1 cellular context compared by ENCODE assay signal in the genomic region with DNA sequence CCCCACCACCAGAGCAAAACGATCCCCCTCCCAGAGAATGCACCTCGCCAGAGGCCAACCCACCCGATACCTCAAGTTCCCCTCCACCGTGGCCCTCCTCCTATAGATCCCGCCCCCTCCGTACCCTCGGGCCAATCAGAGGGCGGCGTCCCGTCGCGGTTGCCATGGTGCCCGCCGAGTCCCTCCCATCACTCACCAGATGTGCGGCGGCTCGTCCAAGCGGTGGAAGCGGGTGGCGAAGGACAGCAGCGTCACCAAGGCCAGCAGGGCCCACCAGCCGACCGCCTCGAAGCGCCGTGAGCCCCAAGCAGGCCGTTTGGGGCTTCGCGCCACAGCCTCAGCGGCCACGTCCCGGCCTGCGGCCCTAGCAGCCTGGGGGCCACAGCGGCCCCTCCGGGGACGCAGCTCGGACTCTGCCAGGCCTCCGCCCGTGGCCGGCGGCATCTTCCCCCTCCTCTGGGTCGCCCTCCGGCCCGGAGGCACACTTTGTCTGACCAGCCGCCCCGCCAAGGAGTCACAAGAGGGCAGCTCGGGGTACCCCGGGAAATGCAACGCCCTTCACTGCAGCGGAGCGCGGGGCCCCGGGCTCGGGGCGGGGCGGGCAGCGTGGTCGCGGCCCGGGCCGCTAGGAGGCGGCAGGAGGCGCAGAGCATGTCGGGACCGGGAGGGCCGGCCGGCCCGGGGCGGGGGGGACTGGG.
TF ChIP-seq lines count a peak whose summit lies in the region.

A gene with protein sequence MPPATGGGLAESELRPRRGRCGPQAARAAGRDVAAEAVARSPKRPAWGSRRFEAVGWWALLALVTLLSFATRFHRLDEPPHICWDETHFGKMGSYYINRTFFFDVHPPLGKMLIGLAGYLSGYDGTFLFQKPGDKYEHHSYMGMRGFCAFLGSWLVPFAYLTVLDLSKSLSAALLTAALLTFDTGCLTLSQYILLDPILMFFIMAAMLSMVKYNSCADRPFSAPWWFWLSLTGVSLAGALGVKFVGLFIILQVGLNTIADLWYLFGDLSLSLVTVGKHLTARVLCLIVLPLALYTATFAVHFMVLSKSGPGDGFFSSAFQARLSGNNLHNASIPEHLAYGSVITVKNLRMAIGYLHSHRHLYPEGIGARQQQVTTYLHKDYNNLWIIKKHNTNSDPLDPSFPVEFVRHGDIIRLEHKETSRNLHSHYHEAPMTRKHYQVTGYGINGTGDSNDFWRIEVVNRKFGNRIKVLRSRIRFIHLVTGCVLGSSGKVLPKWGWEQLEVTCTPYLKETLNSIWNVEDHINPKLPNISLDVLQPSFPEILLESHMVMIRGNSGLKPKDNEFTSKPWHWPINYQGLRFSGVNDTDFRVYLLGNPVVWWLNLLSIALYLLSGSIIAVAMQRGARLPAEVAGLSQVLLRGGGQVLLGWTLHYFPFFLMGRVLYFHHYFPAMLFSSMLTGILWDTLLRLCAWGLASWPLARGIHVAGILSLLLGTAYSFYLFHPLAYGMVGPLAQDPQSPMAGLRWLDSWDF (minus strand): TSS at position 646 of the 698 bp plus-strand sequence. CDS start 202 bp downstream, at position 444.

TF ChIP-seq in SK-N-SH, 30 proteins besides CTCF, POLR2A, EP300 and RAD21 (continued from another document):
- no peak for TF ChIP-seq TEAD4 (IDR thresholded peaks at IDR 0.05; ENCODE audit: borderline replicate concordance, insufficient read depth)
- TF ChIP-seq YY1 (IDR thresholded peaks at IDR 0.05; ENCODE audit: low read depth): no peak
- no peak for TF ChIP-seq MEF2A (IDR thresholded peaks at IDR 0.05; ENCODE audit: borderline replicate concordance, low read depth)
- no peak for TF ChIP-seq JUND (IDR thresholded peaks at IDR 0.05)
- no peak for TF ChIP-seq CHD2 (IDR thresholded peaks at IDR 0.05; ENCODE audit: low read length, partially characterized antibody)
- peak; percentile 59; the same call in 1 of the 2 replicates for TF ChIP-seq POLR2AphosphoS5 (IDR thresholded peaks at IDR 0.05; ENCODE audit: low read depth, low read length)
- TF ChIP-seq SMC3 (IDR thresholded peaks at IDR 0.05; ENCODE audit: low read depth, low read length): no peak
- TF ChIP-seq, protein P1, sequence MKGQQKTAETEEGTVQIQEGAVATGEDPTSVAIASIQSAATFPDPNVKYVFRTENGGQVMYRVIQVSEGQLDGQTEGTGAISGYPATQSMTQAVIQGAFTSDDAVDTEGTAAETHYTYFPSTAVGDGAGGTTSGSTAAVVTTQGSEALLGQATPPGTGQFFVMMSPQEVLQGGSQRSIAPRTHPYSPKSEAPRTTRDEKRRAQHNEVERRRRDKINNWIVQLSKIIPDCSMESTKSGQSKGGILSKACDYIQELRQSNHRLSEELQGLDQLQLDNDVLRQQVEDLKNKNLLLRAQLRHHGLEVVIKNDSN (IDR thresholded peaks at IDR 0.05; ENCODE audit: borderline replicate concordance, low read depth): no peak
- TF ChIP-seq, protein P2, sequence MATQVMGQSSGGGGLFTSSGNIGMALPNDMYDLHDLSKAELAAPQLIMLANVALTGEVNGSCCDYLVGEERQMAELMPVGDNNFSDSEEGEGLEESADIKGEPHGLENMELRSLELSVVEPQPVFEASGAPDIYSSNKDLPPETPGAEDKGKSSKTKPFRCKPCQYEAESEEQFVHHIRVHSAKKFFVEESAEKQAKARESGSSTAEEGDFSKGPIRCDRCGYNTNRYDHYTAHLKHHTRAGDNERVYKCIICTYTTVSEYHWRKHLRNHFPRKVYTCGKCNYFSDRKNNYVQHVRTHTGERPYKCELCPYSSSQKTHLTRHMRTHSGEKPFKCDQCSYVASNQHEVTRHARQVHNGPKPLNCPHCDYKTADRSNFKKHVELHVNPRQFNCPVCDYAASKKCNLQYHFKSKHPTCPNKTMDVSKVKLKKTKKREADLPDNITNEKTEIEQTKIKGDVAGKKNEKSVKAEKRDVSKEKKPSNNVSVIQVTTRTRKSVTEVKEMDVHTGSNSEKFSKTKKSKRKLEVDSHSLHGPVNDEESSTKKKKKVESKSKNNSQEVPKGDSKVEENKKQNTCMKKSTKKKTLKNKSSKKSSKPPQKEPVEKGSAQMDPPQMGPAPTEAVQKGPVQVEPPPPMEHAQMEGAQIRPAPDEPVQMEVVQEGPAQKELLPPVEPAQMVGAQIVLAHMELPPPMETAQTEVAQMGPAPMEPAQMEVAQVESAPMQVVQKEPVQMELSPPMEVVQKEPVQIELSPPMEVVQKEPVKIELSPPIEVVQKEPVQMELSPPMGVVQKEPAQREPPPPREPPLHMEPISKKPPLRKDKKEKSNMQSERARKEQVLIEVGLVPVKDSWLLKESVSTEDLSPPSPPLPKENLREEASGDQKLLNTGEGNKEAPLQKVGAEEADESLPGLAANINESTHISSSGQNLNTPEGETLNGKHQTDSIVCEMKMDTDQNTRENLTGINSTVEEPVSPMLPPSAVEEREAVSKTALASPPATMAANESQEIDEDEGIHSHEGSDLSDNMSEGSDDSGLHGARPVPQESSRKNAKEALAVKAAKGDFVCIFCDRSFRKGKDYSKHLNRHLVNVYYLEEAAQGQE (IDR thresholded peaks at IDR 0.05; ENCODE audit: low read depth, low read length): no peak
- TF ChIP-seq RFX5 (IDR thresholded peaks at IDR 0.05; ENCODE audit: low read length): no peak
- no peak for TF ChIP-seq FOSL2 (IDR thresholded peaks at IDR 0.05; ENCODE audit: borderline replicate concordance, low read depth)
- TF ChIP-seq NFIC (IDR thresholded peaks at IDR 0.05; ENCODE audit: borderline replicate concordance): no peak
- TF ChIP-seq RCOR1 (IDR thresholded peaks at IDR 0.05; ENCODE audit: low read length): no peak
- peak; percentile 4; the same call in 1 of the 2 replicates for TF ChIP-seq TCF12 (IDR thresholded peaks at IDR 0.05)
- TF ChIP-seq NRF1 (IDR thresholded peaks at IDR 0.05; ENCODE audit: low read depth, low read length): no peak
- no peak for TF ChIP-seq GATA2 (CRISPR knock-in tag; IDR thresholded peaks at IDR 0.05)
- TF ChIP-seq, protein P3, sequence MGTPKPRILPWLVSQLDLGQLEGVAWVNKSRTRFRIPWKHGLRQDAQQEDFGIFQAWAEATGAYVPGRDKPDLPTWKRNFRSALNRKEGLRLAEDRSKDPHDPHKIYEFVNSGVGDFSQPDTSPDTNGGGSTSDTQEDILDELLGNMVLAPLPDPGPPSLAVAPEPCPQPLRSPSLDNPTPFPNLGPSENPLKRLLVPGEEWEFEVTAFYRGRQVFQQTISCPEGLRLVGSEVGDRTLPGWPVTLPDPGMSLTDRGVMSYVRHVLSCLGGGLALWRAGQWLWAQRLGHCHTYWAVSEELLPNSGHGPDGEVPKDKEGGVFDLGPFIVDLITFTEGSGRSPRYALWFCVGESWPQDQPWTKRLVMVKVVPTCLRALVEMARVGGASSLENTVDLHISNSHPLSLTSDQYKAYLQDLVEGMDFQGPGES (IDR thresholded peaks at IDR 0.05; ENCODE audit: low read depth, low read length): no peak
- TF ChIP-seq, protein P4, sequence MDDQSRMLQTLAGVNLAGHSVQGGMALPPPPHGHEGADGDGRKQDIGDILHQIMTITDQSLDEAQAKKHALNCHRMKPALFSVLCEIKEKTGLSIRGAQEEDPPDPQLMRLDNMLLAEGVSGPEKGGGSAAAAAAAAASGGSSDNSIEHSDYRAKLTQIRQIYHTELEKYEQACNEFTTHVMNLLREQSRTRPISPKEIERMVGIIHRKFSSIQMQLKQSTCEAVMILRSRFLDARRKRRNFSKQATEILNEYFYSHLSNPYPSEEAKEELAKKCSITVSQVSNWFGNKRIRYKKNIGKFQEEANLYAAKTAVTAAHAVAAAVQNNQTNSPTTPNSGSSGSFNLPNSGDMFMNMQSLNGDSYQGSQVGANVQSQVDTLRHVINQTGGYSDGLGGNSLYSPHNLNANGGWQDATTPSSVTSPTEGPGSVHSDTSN (IDR thresholded peaks at IDR 0.05): peak; percentile 40; the same call in 1 of the 2 replicates
- TF ChIP-seq FOXJ3 (CRISPR knock-in tag; IDR thresholded peaks at IDR 0.05): no peak
- TF ChIP-seq, protein P5, sequence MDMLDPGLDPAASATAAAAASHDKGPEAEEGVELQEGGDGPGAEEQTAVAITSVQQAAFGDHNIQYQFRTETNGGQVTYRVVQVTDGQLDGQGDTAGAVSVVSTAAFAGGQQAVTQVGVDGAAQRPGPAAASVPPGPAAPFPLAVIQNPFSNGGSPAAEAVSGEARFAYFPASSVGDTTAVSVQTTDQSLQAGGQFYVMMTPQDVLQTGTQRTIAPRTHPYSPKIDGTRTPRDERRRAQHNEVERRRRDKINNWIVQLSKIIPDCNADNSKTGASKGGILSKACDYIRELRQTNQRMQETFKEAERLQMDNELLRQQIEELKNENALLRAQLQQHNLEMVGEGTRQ (IDR thresholded peaks at IDR 0.05; ENCODE audit: borderline replicate concordance, low read depth, low read length): no peak
- no peak for TF ChIP-seq ELF1 (IDR thresholded peaks at IDR 0.05)
- TF ChIP-seq, protein P6, sequence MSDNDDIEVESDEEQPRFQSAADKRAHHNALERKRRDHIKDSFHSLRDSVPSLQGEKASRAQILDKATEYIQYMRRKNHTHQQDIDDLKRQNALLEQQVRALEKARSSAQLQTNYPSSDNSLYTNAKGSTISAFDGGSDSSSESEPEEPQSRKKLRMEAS (IDR thresholded peaks at IDR 0.05; ENCODE audit: low read depth): peak; percentile 45; the same call in 1 of the 2 replicates
TF ChIP-seq in SK-N-SH: peak in this region for 6.
